In genomic region chr1:27106561-27107323, GRCh38 we compare ENCODE assay signal across 14 cellular contexts. TPM values are rescaled to one million over a fixed set of nuclear protein-coding genes. Genes with fewer than 3 reads are reported as not detected.
DNase-seq lines count a peak whose midpoint lies in the region; ATAC-seq and TF ChIP-seq lines count a peak whose summit lies in the region.
"Had no signal": no experiment of that assay in that cellular context is flagged by ENCODE, and none has a peak within 500 bp of the region (broad histone marks: within the 10 kb centered on the region; RNA-seq: fewer than 3 reads in every experiment).

No MANE protein-coding gene starts in this region.

- H3K36me3 Mint-ChIP-seq in activated CD4-positive, alpha-beta memory T cell treated with anti-CD3 and anti-CD28 coated beads for 36 hours: peaks cover 11% of the 10 kb centered on the region
- peaks cover 16% of the 10 kb centered on the region for H3K36me3 Mint-ChIP-seq in activated CD4-positive, alpha-beta memory T cell treated with anti-CD3 and anti-CD28 coated beads, Interleukin-2, amount 10 ng/mL, durations not matched to agents 7 days and 5 days (ENCODE audit: low read depth)
- H3K36me3 Mint-ChIP-seq in stimulated activated naive B cell treated with anti-CD40 and anti-IgM and Interleukin-4, amounts not matched to agents 10 μg/mL and 1 μg/mL and 100 μg/mL, for 72 hours: peaks cover 25 to 48% of the 10 kb centered on the region in 2 donors

- no peak overlapping the region for H3K18ac ChIP-seq in IMR-90 (ENCODE audit: low read depth, low read length)

- H3K27ac ChIP-seq in IMR-90 (ENCODE audit: insufficient read depth, low read length) (no peak overlapping the region), angular gyrus (ENCODE audit: low read depth, low read length) (peak overlapping the region; percentile 4)
- H3K27ac ChIP-seq: foreskin keratinocyte, uterus had no signal

- dilution Hi-C loops in IMR-90 (cut with HindIII; ENCODE audit: low sequenced_read_pairs, unreplicated experiment): no loop called here

- no peak overlapping the region for H3K23ac ChIP-seq in IMR-90 (ENCODE audit: low read depth, low read length)

- H3K4me1 Mint-ChIP-seq in activated CD4-positive, alpha-beta memory T cell treated with anti-CD3 and anti-CD28 coated beads for 36 hours (ENCODE audit: low read depth): peaks cover 12% of the 10 kb centered on the region
- H3K4me1 Mint-ChIP-seq in activated CD4-positive, alpha-beta memory T cell treated with anti-CD3 and anti-CD28 coated beads, Interleukin-2, amount 10 ng/mL, durations not matched to agents 7 days and 5 days: peaks cover 15% of the 10 kb centered on the region
- H3K4me1 Mint-ChIP-seq in stimulated activated naive B cell treated with anti-CD40 and anti-IgM and Interleukin-4, amounts not matched to agents 10 μg/mL and 1 μg/mL and 100 μg/mL, for 72 hours: peaks cover 36 to 48% of the 10 kb centered on the region in 2 donors

- H2BK15ac ChIP-seq in IMR-90 (ENCODE audit: low read depth, low read length): no peak overlapping the region

- no peak overlapping the region for H2BK20ac ChIP-seq in IMR-90 (ENCODE audit: low read depth, low read length)

- in situ Hi-C loops in IMR-90 (cut with MboI; ENCODE audit: low sequenced_read_pairs): loop anchor here (10.0 kb wide), 1 partner anchor 288 kb away; the partner anchor contains the start of gene GPR3

- no peak overlapping the region for H2AFZ ChIP-seq in IMR-90 (replicated peaks; ENCODE audit: low read length, poor library complexity)

- no peak for TF ChIP-seq CTCF in IMR-90 (conservative IDR thresholded peaks at IDR 0.05; ENCODE audit: low read depth, low read length)

- H3K9me3 Mint-ChIP-seq in activated CD4-positive, alpha-beta memory T cell treated with anti-CD3 and anti-CD28 coated beads for 36 hours: no peaks in the 10 kb centered on the region
- H3K9me3 Mint-ChIP-seq in activated CD4-positive, alpha-beta memory T cell treated with anti-CD3 and anti-CD28 coated beads, Interleukin-2, amount 10 ng/mL, durations not matched to agents 7 days and 5 days: no peaks in the 10 kb centered on the region
- H3K9me3 Mint-ChIP-seq in stimulated activated naive B cell treated with anti-CD40 and anti-IgM and Interleukin-4, amounts not matched to agents 10 μg/mL and 1 μg/mL and 100 μg/mL, for 72 hours: no peaks in the 10 kb centered on the region

- no peak overlapping the region for H3K14ac ChIP-seq in IMR-90 (replicated peaks; ENCODE audit: low read depth, low read length)

- peaks cover 10% of the 10 kb centered on the region for H3K4me1 ChIP-seq in IMR-90 (ENCODE audit: control insufficient read depth, insufficient read depth, low read length)

- no peak for TF ChIP-seq POLR2A in IMR-90 (IDR thresholded peaks at IDR 0.05; ENCODE audit: low read depth, low read length)

- H2BK5ac ChIP-seq in IMR-90 (ENCODE audit: low read depth, low read length, poor library complexity, severe bottlenecking): peak overlapping the region; percentile 60

- H4K5ac ChIP-seq in IMR-90 (ENCODE audit: low read depth, low read length): no peak overlapping the region

- H3K4me2 ChIP-seq in IMR-90 (ENCODE audit: low read depth, low read length): no peak overlapping the region

- H3K79me1 ChIP-seq in IMR-90 (ENCODE audit: low read depth in 1 of 2, low read length in 2 of 2): peaks cover 7 to 19% of the 10 kb centered on the region in 2 experiments

- peaks cover 12% of the 10 kb centered on the region for H3K36me3 ChIP-seq in IMR-90 (ENCODE audit: control insufficient read depth, insufficient read depth, low read length)
- H3K36me3 ChIP-seq: uterus had no signal

- no peak overlapping the region for H4K8ac ChIP-seq in IMR-90 (ENCODE audit: low read depth in 2 of 2, low read length in 2 of 2)

- no TSS peak for BruUV-seq in IMR-90 (replicated peaks; lab: Mats Ljungman, UMichigan)

- no peak for DNase-seq in activated CD4-positive, alpha-beta memory T cell treated with anti-CD3 and anti-CD28 coated beads for 36 hours
- no peak for DNase-seq in activated CD4-positive, alpha-beta memory T cell treated with anti-CD3 and anti-CD28 coated beads, Interleukin-2, amount 10 ng/mL, durations not matched to agents 7 days and 5 days
- DNase-seq in IMR-90 (no peak), NCI-H1436 (lab: John Stamatoyannopoulos, UW) (no peak), activated gamma-delta T cell treated with Interleukin-2 at 50 U/mL for 16 hours (no peak)
- peak; percentile 82 for DNase-seq in stimulated activated naive B cell treated with anti-CD40 and anti-IgM and Interleukin-4, amounts not matched to agents 10 μg/mL and 1 μg/mL and 100 μg/mL, for 72 hours
- DNase-seq: BE2C, foreskin keratinocyte, NCI-H2107, SIG-M5, uterus had no signal

- H3K27me3 Mint-ChIP-seq in activated CD4-positive, alpha-beta memory T cell treated with anti-CD3 and anti-CD28 coated beads for 36 hours: no peaks in the 10 kb centered on the region
- no peaks in the 10 kb centered on the region for H3K27me3 Mint-ChIP-seq in activated CD4-positive, alpha-beta memory T cell treated with anti-CD3 and anti-CD28 coated beads, Interleukin-2, amount 10 ng/mL, durations not matched to agents 7 days and 5 days
- no peaks in the 10 kb centered on the region for H3K27me3 Mint-ChIP-seq in stimulated activated naive B cell treated with anti-CD40 and anti-IgM and Interleukin-4, amounts not matched to agents 10 μg/mL and 1 μg/mL and 100 μg/mL, for 72 hours

- peaks cover 16% of the 10 kb centered on the region for H3K9me1 ChIP-seq in IMR-90 (ENCODE audit: insufficient read depth, low read length)

- ATAC-seq in IMR-90 (ENCODE audit: low read depth) (no peak), HG03469 (IDR thresholded peaks at IDR 0.05; ENCODE audit: unreplicated experiment) (no peak)
- ATAC-seq in stimulated activated naive B cell treated with anti-CD40 and anti-IgM and Interleukin-4, amounts not matched to agents 10 μg/mL and 1 μg/mL and 100 μg/mL, for 72 hours (replicated peaks): peak; percentile 87 to 92
- ATAC-seq: foreskin keratinocyte, HCT116 had no signal

- H3K4me3 Mint-ChIP-seq in activated CD4-positive, alpha-beta memory T cell treated with anti-CD3 and anti-CD28 coated beads for 36 hours: no peak overlapping the region
- H3K4me3 Mint-ChIP-seq in activated CD4-positive, alpha-beta memory T cell treated with anti-CD3 and anti-CD28 coated beads, Interleukin-2, amount 10 ng/mL, durations not matched to agents 7 days and 5 days: no peak overlapping the region
- peak overlapping the region; percentile 26 to 59 for H3K4me3 Mint-ChIP-seq in stimulated activated naive B cell treated with anti-CD40 and anti-IgM and Interleukin-4, amounts not matched to agents 10 μg/mL and 1 μg/mL and 100 μg/mL, for 72 hours

- H3K27ac Mint-ChIP-seq in activated CD4-positive, alpha-beta memory T cell treated with anti-CD3 and anti-CD28 coated beads for 36 hours: peak overlapping the region; percentile 45
- H3K27ac Mint-ChIP-seq in activated CD4-positive, alpha-beta memory T cell treated with anti-CD3 and anti-CD28 coated beads, Interleukin-2, amount 10 ng/mL, durations not matched to agents 7 days and 5 days: no peak overlapping the region
- peak overlapping the region; percentile 97 for H3K27ac Mint-ChIP-seq in stimulated activated naive B cell treated with anti-CD40 and anti-IgM and Interleukin-4, amounts not matched to agents 10 μg/mL and 1 μg/mL and 100 μg/mL, for 72 hours

- H2BK120ac ChIP-seq in IMR-90 (ENCODE audit: low read depth, low read length): no peak overlapping the region

- POLR2A ChIA-PET in activated CD4-positive, alpha-beta memory T cell treated with anti-CD3 and anti-CD28 coated beads for 36 hours (lab: Charles Lee): interaction anchor here (1.3 kb wide), 1 partner anchor 48 kb away, joined by 5 read pairs; the partner anchor contains the start of gene SLC9A1
- POLR2A ChIA-PET in activated CD4-positive, alpha-beta memory T cell treated with anti-CD3 and anti-CD28 coated beads, Interleukin-2, amount 10 ng/mL, durations not matched to agents 7 days and 5 days (lab: Charles Lee): no interaction called here
- POLR2A ChIA-PET in IMR-90 (lab: Charles Lee; ENCODE audit: unreplicated experiment): no interaction called here

- CTCF ChIA-PET in activated CD4-positive, alpha-beta memory T cell treated with anti-CD3 and anti-CD28 coated beads for 36 hours (lab: Charles Lee): no interaction called here
- CTCF ChIA-PET in activated CD4-positive, alpha-beta memory T cell treated with anti-CD3 and anti-CD28 coated beads, Interleukin-2, amount 10 ng/mL, durations not matched to agents 7 days and 5 days (lab: Charles Lee): no interaction called here
- CTCF ChIA-PET in IMR-90 (lab: Yijun Ruan, JAX): no interaction called here

- 91% methylated on average over 4 of the region's 7 CpGs; no CpG with 5 or more reads in 1 of the 2 experiments for WGBS in IMR-90 (ENCODE audit: extremely low coverage in 2 of 2, insufficient read length in 1 of 2), 2 experiments

- H3K9ac ChIP-seq in IMR-90 (ENCODE audit: low read depth, low read length): no peak overlapping the region

- intact Hi-C loops in activated CD4-positive, alpha-beta memory T cell treated with anti-CD3 and anti-CD28 coated beads for 36 hours (cut with micrococcal nuclease): no loop called here
- intact Hi-C loops in IMR-90 (cut with micrococcal nuclease): no loop called here

- H2AK5ac ChIP-seq in IMR-90 (ENCODE audit: low read depth, low read length): no peak overlapping the region

- no peaks in the 10 kb centered on the region for H3K9me3 ChIP-seq in IMR-90 (ENCODE audit: control insufficient read depth, insufficient read depth, low read length)
- H3K9me3 ChIP-seq: BE2C, uterus had no signal

- peak overlapping the region; percentile 9 for H2AK9ac ChIP-seq in IMR-90 (replicated peaks; ENCODE audit: low read depth, low read length, poor library complexity)

- no peak overlapping the region for H3K56ac ChIP-seq in IMR-90 (ENCODE audit: extremely low read depth, insufficient read depth, low read length)

- H4K20me1 ChIP-seq in IMR-90 (ENCODE audit: insufficient read depth, low read length): peaks cover 4% of the 10 kb centered on the region

- no peak for TF ChIP-seq RAD21 in IMR-90 (IDR thresholded peaks at IDR 0.05; ENCODE audit: low read length)

- H3K4ac ChIP-seq in IMR-90 (ENCODE audit: low read depth, low read length): no peak overlapping the region; the same call in 1 of the 2 replicates

- H3K4me3 ChIP-seq in IMR-90 (ENCODE audit: insufficient read depth, low read depth, low read length): no peak overlapping the region
- H3K4me3 ChIP-seq: uterus had no signal

- H3K27me3 ChIP-seq in IMR-90 (ENCODE audit: control insufficient read depth, insufficient read depth, low read length): no peaks in the 10 kb centered on the region
- H3K27me3 ChIP-seq: BE2C, foreskin keratinocyte, uterus had no signal

- no peak overlapping the region for H4K91ac ChIP-seq in IMR-90 (ENCODE audit: insufficient read depth, low read depth, low read length)

TF ChIP-seq in IMR-90, 13 proteins besides CTCF, POLR2A, EP300 and RAD21 (continues in another document):
- no peak for TF ChIP-seq NFE2L2 (IDR thresholded peaks at IDR 0.05; ENCODE audit: low read depth, low read length)

RNA-seq across cellular contexts. Expression of gene SLC9A1, which starts 48.2 kb away (rescaled TPM):
- 10 to 100 TPM; 16.0 to 17.8 TPM for total RNA-seq in activated CD4-positive, alpha-beta memory T cell treated with anti-CD3 and anti-CD28 coated beads for 36 hours
- 10 to 100 TPM; 26.6 to 27.5 TPM for total RNA-seq in activated CD4-positive, alpha-beta memory T cell treated with anti-CD3 and anti-CD28 coated beads, Interleukin-2, amount 10 ng/mL, durations not matched to agents 7 days and 5 days
- 1.9 and 2.0 TPM in 2 replicates for total RNA-seq in IMR-90 (2012; rRNA removed)
- polyA plus RNA-seq in IMR-90 (2012; rRNA removed): 20.5 and 21.2 TPM in 2 replicates
- polyA plus RNA-seq in IMR-90 (2012; cell fraction: cytosol; rRNA removed): 14.3 and 19.8 TPM in 2 replicates
- polyA plus RNA-seq in IMR-90 (2012; cell fraction: nucleus; rRNA removed; ENCODE audit: low replicate concordance): 30.7 and 36.7 TPM in 2 replicates

Comparison
In these comparisons a context has a peak if more than half of its experiments do, and no peak if none do; other contexts are left out.
1. H3K4me3 Mint-ChIP-seq: peak in stimulated activated naive B cell treated with anti-CD40 and anti-IgM and Interleukin-4, amounts not matched to agents 10 μg/mL and 1 μg/mL and 100 μg/mL, for 72 hours (2 of 2); none in activated CD4-positive, alpha-beta memory T cell treated with anti-CD3 and anti-CD28 coated beads for 36 hours (single experiment) and activated CD4-positive, alpha-beta memory T cell treated with anti-CD3 and anti-CD28 coated beads, Interleukin-2, amount 10 ng/mL, durations not matched to agents 7 days and 5 days (single experiment).
2. ATAC-seq: peak in stimulated activated naive B cell treated with anti-CD40 and anti-IgM and Interleukin-4, amounts not matched to agents 10 μg/mL and 1 μg/mL and 100 μg/mL, for 72 hours (2 of 2); none in IMR-90 (single experiment) and HG03469 (single experiment).